ENCODE assay signal across 24 cellular contexts in genomic region chr11:124946735-124947141, GRCh38. TPM values are rescaled to one million over a fixed set of nuclear protein-coding genes. Genes with fewer than 3 reads are reported as not detected.
DNase-seq lines count a peak whose midpoint lies in the region; ATAC-seq and TF ChIP-seq lines count a peak whose summit lies in the region.
"Had no signal": no experiment of that assay in that cellular context is flagged by ENCODE, and none has a peak within 500 bp of the region (broad histone marks: within the 10 kb centered on the region; RNA-seq: fewer than 3 reads in every experiment).

No MANE protein-coding gene starts in this region.

- no peaks in the 10 kb centered on the region for H3K79me2 ChIP-seq in hepatocyte

- H3K4me3 Mint-ChIP-seq in MCF 10A (ENCODE audit: unreplicated experiment): no peak overlapping the region
- H3K4me3 Mint-ChIP-seq: CD8-positive, alpha-beta T cell; immature natural killer cell had no signal

- no peak overlapping the region for H3K4me3 ChIP-seq in breast epithelium
- H3K4me3 ChIP-seq in epithelial cell of esophagus (ENCODE audit: low read length): no peak overlapping the region
- H3K4me3 ChIP-seq in hepatocyte: no peak overlapping the region
- H3K4me3 ChIP-seq: gastroesophageal sphincter, tibial nerve had no signal

- TF ChIP-seq CTCF in MCF 10A (IDR thresholded peaks at IDR 0.05; ENCODE audit: unreplicated experiment): no peak
- TF ChIP-seq CTCF in breast epithelium (IDR thresholded peaks at IDR 0.05): no peak
- no peak for TF ChIP-seq CTCF in epithelial cell of esophagus (IDR thresholded peaks at IDR 0.05; ENCODE audit: insufficient read depth, low read depth, low read length, missing control alignments)
- no peak for TF ChIP-seq CTCF in hepatocyte (IDR thresholded peaks at IDR 0.05; ENCODE audit: poor library complexity)

- H3K4me1 ChIP-seq in breast epithelium (no peaks in the 10 kb centered on the region), hepatocyte (ENCODE audit: insufficient read depth) (no peaks in the 10 kb centered on the region)
- H3K4me1 ChIP-seq: gastroesophageal sphincter had no signal

- peaks cover 9% of the 10 kb centered on the region for H3K4me1 Mint-ChIP-seq in MCF 10A (ENCODE audit: insufficient read depth, unreplicated experiment)

- 58% methylated on average over 2 of the region's 2 CpGs for WGBS in hepatocyte (ENCODE audit: low lambda C conversion rate, missing lambda C conversion rate)

- H4K20me1 ChIP-seq in hepatocyte (ENCODE audit: insufficient read depth, poor library complexity, severe bottlenecking): no peaks in the 10 kb centered on the region

- H3K27ac Mint-ChIP-seq in MCF 10A (ENCODE audit: low read depth, unreplicated experiment): peak overlapping the region; percentile 24
- H3K27ac Mint-ChIP-seq: activated T-helper 2 cell treated with anti-CD3 and anti-CD28 coated beads, Interferon-gamma antibody, Interleukin-2, Interleukin-4, amounts not matched to agents 10 μg/mL and 5 μg/mL and 100 μg/mL, durations not matched to agents 14 hours and 24 hours and 36 hours; CD8-positive, alpha-beta T cell; immature natural killer cell had no signal

- no peaks in the 10 kb centered on the region for H3K27me3 ChIP-seq in breast epithelium
- H3K27me3 ChIP-seq in hepatocyte: no peaks in the 10 kb centered on the region
- H3K27me3 ChIP-seq: gastroesophageal sphincter, tibial nerve had no signal

- no peaks in the 10 kb centered on the region for H3K36me3 ChIP-seq in breast epithelium
- no peaks in the 10 kb centered on the region for H3K36me3 ChIP-seq in hepatocyte (replicated peaks; ENCODE audit: insufficient read depth, low read depth)
- H3K36me3 ChIP-seq: gastroesophageal sphincter, tibial nerve, WERI-Rb-1 had no signal

- H3K9me2 ChIP-seq in hepatocyte (replicated peaks; ENCODE audit: insufficient read depth): no peaks in the 10 kb centered on the region

- POLR2A ChIA-PET in MCF 10A (lab: Yijun Ruan, JAX): interaction anchor here (0.9 kb wide), 1 partner anchor 16 kb away, joined by 3 read pairs; no protein-coding TSS in a partner anchor

- no peak overlapping the region for H2AFZ ChIP-seq in hepatocyte

- H3K27ac ChIP-seq in breast epithelium (no peak overlapping the region), hepatocyte (no peak overlapping the region)
- H3K27ac ChIP-seq: 22Rv1, gastroesophageal sphincter, WERI-Rb-1 had no signal

- no peaks in the 10 kb centered on the region for H3K36me3 Mint-ChIP-seq in MCF 10A (ENCODE audit: insufficient read depth, unreplicated experiment)

- TF ChIP-seq POLR2A in breast epithelium (IDR thresholded peaks at IDR 0.05): no peak

- ATAC-seq in GM19397 (IDR thresholded peaks at IDR 0.05; ENCODE audit: unreplicated experiment): no peak
- ATAC-seq: CD8-positive, alpha-beta T cell; gastroesophageal sphincter; Panc1 had no signal

- no peak overlapping the region for H3K4me2 ChIP-seq in hepatocyte

- CTCF ChIA-PET in MCF 10A (lab: Yijun Ruan, JAX): interaction anchor here (0.5 kb wide), 1 partner anchor 1363 kb away, joined by 3 read pairs; no protein-coding TSS in a partner anchor

- H3K9me3 ChIP-seq in breast epithelium (no peaks in the 10 kb centered on the region), hepatocyte (ENCODE audit: low read depth) (no peaks in the 10 kb centered on the region)
- H3K9me3 ChIP-seq: tibial nerve had no signal

- H3K27me3 Mint-ChIP-seq in MCF 10A (ENCODE audit: insufficient read depth, unreplicated experiment): no peaks in the 10 kb centered on the region

- intact Hi-C loops in MCF 10A (cut with micrococcal nuclease) (no loop called here), breast epithelium (cut with DNase I; ENCODE audit: low total_unique reads) (no loop called here)

- no TSS peak for BruUV-seq in MCF 10A (replicated peaks; lab: Mats Ljungman, UMichigan)

- H3K9me3 Mint-ChIP-seq in MCF 10A (ENCODE audit: unreplicated experiment): peaks cover 10% of the 10 kb centered on the region

- peak; percentile 70 for DNase-seq in MCF 10A (ENCODE audit: unreplicated experiment)
- DNase-seq in breast epithelium (ENCODE audit: low spot score in 2 of 2): no peak
- peak; percentile 66 for DNase-seq in epithelial cell of esophagus (ENCODE audit: low read depth)
- DNase-seq in inferior parietal cortex (ENCODE audit: extremely low spot score): peak; percentile 82
- DNase-seq in hepatocyte (ENCODE audit: low spot score): no peak
- no peak for DNase-seq in activated gamma-delta T cell treated with Interleukin-2 at 50 U/mL for 16 hours
- DNase-seq in SW480 (ENCODE audit: low spot score): no peak
- DNase-seq: aorta; CD8-positive, alpha-beta T cell; DND-41; immature natural killer cell; NCI-H2029 treated with DMSO at 0.1 percent for 48 hours; NCI-H748 treated with DMSO at 0.1 percent for 48 hours; stimulated activated CD4-positive, alpha-beta T cell treated with anti-CD3 and anti-CD28 coated beads, Interleukin-2, amount 100 ng/mL, for 48 hours; SW 1271; WERI-Rb-1 had no signal

RNA-seq across cellular contexts. Expression of gene CCDC15, which starts 7.3 kb away (rescaled TPM):
- 2.8 and 3.4 TPM in 2 replicates for total RNA-seq in MCF 10A (2022)
- 1 to 10 TPM; 2.1 to 4.4 (median 2.6) TPM for total RNA-seq in breast epithelium
- 1.3 and 2.3 TPM in 2 replicates for total RNA-seq in hepatocyte
- 0.97 and 1.1 TPM in 2 replicates for polyA plus RNA-seq in hepatocyte

RNA-seq across cellular contexts. Expression of gene HEPACAM, which starts 10.9 kb away (rescaled TPM):
- not detected in 2 replicates for total RNA-seq in MCF 10A (2022)
- total RNA-seq in breast epithelium: 10 to 100 TPM in 1 of 3 donors, 1 to 10 TPM in 2; 2.3 to 25.4 (median 6.1) TPM
- total RNA-seq in hepatocyte: 0.04 and 0.07 TPM in 2 replicates
- not detected in 2 replicates for polyA plus RNA-seq in hepatocyte
- total RNA-seq: activated CD8-positive, alpha-beta memory T cell treated with anti-CD3 and anti-CD28 coated beads for 36 hours; activated T-helper 2 cell treated with anti-CD3 and anti-CD28 coated beads, Interferon-gamma antibody, Interleukin-2, Interleukin-4, amounts not matched to agents 10 μg/mL and 5 μg/mL and 100 μg/mL, durations not matched to agents 14 hours and 24 hours and 36 hours; CD8-positive, alpha-beta T cell; H4 had no signal
- polyA plus RNA-seq: aorta, immature natural killer cell had no signal

RNA-seq across cellular contexts. Expression of gene HEPN1, which starts 27.7 kb away (rescaled TPM):
- not detected in 2 replicates for total RNA-seq in MCF 10A (2022)
- not detected for total RNA-seq in breast epithelium
- total RNA-seq in hepatocyte: not detected in 2 replicates
- polyA plus RNA-seq in hepatocyte: not detected in 2 replicates
- total RNA-seq: activated CD8-positive, alpha-beta memory T cell treated with anti-CD3 and anti-CD28 coated beads for 36 hours; activated T-helper 2 cell treated with anti-CD3 and anti-CD28 coated beads, Interferon-gamma antibody, Interleukin-2, Interleukin-4, amounts not matched to agents 10 μg/mL and 5 μg/mL and 100 μg/mL, durations not matched to agents 14 hours and 24 hours and 36 hours; CD8-positive, alpha-beta T cell; H4; tibial nerve had no signal
- polyA plus RNA-seq: aorta, immature natural killer cell had no signal

RNA-seq across cellular contexts. Expression of gene ROBO4, which starts 49.1 kb away (rescaled TPM):
- 10.6 and 14.2 TPM in 2 replicates for total RNA-seq in MCF 10A (2022)
- total RNA-seq in breast epithelium: 10 to 100 TPM; 11.9 to 30.5 (median 12.8) TPM
- 0.48 and 2.0 TPM in 2 replicates for total RNA-seq in hepatocyte
- 0.28 TPM in 1 of 2 replicates, not detected in the other for polyA plus RNA-seq in hepatocyte
- total RNA-seq: activated CD8-positive, alpha-beta memory T cell treated with anti-CD3 and anti-CD28 coated beads for 36 hours; activated T-helper 2 cell treated with anti-CD3 and anti-CD28 coated beads, Interferon-gamma antibody, Interleukin-2, Interleukin-4, amounts not matched to agents 10 μg/mL and 5 μg/mL and 100 μg/mL, durations not matched to agents 14 hours and 24 hours and 36 hours; CD8-positive, alpha-beta T cell had no signal
- polyA plus RNA-seq: immature natural killer cell had no signal

Comparison
In these comparisons a context has a peak if more than half of its experiments do, and no peak if none do; other contexts are left out.
1. DNase-seq: peak in MCF 10A (single experiment), epithelial cell of esophagus (single experiment) and inferior parietal cortex (single experiment); none in breast epithelium (0 of 2), hepatocyte (single experiment), activated gamma-delta T cell treated with Interleukin-2 at 50 U/mL for 16 hours (single experiment) and SW480 (single experiment).